In genomic region chr12:105980533-105980932, GRCh38 we compare ENCODE assay signal across 2 cellular contexts.
TF ChIP-seq lines count a peak whose summit lies in the region.

No MANE protein-coding gene starts in this region.

TF ChIP-seq in SK-N-SH treated with all-trans-retinoic acid at 6 μM for 48 hours, 23 proteins besides CTCF, POLR2A, EP300 and RAD21:
- no peak for TF ChIP-seq ZNF8 (CRISPR knock-in tag; IDR thresholded peaks at IDR 0.05)
- TF ChIP-seq, protein P1, sequence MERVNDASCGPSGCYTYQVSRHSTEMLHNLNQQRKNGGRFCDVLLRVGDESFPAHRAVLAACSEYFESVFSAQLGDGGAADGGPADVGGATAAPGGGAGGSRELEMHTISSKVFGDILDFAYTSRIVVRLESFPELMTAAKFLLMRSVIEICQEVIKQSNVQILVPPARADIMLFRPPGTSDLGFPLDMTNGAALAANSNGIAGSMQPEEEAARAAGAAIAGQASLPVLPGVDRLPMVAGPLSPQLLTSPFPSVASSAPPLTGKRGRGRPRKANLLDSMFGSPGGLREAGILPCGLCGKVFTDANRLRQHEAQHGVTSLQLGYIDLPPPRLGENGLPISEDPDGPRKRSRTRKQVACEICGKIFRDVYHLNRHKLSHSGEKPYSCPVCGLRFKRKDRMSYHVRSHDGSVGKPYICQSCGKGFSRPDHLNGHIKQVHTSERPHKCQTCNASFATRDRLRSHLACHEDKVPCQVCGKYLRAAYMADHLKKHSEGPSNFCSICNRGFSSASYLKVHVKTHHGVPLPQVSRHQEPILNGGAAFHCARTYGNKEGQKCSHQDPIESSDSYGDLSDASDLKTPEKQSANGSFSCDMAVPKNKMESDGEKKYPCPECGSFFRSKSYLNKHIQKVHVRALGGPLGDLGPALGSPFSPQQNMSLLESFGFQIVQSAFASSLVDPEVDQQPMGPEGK (CRISPR knock-in tag; IDR thresholded peaks at IDR 0.05; ENCODE audit: borderline replicate concordance) = no peak
- no peak for TF ChIP-seq ARNTL (CRISPR knock-in tag; IDR thresholded peaks at IDR 0.05; ENCODE audit: borderline replicate concordance, low read depth)
- TF ChIP-seq CREB5 (CRISPR knock-in tag; IDR thresholded peaks at IDR 0.05; ENCODE audit: low read depth) = no peak
- TF ChIP-seq ZFP30 (CRISPR knock-in tag; IDR thresholded peaks at IDR 0.05) = no peak
- TF ChIP-seq ZFP3 (CRISPR knock-in tag; IDR thresholded peaks at IDR 0.05) = no peak
- no peak for TF ChIP-seq OSR1 (CRISPR knock-in tag; IDR thresholded peaks at IDR 0.05)
- TF ChIP-seq, protein P2, sequence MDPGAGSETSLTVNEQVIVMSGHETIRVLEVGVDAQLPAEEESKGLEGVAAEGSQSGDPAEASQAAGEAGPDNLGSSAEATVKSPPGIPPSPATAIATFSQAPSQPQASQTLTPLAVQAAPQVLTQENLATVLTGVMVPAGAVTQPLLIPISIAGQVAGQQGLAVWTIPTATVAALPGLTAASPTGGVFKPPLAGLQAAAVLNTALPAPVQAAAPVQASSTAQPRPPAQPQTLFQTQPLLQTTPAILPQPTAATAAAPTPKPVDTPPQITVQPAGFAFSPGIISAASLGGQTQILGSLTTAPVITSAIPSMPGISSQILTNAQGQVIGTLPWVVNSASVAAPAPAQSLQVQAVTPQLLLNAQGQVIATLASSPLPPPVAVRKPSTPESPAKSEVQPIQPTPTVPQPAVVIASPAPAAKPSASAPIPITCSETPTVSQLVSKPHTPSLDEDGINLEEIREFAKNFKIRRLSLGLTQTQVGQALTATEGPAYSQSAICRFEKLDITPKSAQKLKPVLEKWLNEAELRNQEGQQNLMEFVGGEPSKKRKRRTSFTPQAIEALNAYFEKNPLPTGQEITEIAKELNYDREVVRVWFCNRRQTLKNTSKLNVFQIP (CRISPR knock-in tag; IDR thresholded peaks at IDR 0.05; ENCODE audit: borderline replicate concordance, low read depth) = no peak
- TF ChIP-seq ESRRG (CRISPR knock-in tag; IDR thresholded peaks at IDR 0.05) = no peak
- TF ChIP-seq CSRNP3 (CRISPR knock-in tag; IDR thresholded peaks at IDR 0.05) = no peak
- TF ChIP-seq GLIS3 (CRISPR knock-in tag; IDR thresholded peaks at IDR 0.05) = no peak

TF ChIP-seq in SK-N-SH, 30 proteins besides CTCF, POLR2A, EP300 and RAD21:
- TF ChIP-seq, protein P3, sequence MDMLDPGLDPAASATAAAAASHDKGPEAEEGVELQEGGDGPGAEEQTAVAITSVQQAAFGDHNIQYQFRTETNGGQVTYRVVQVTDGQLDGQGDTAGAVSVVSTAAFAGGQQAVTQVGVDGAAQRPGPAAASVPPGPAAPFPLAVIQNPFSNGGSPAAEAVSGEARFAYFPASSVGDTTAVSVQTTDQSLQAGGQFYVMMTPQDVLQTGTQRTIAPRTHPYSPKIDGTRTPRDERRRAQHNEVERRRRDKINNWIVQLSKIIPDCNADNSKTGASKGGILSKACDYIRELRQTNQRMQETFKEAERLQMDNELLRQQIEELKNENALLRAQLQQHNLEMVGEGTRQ (IDR thresholded peaks at IDR 0.05; ENCODE audit: borderline replicate concordance, low read depth, low read length) = no peak
- no peak for TF ChIP-seq POLR2AphosphoS5 (IDR thresholded peaks at IDR 0.05; ENCODE audit: low read depth, low read length)
- no peak for TF ChIP-seq TCF12 (IDR thresholded peaks at IDR 0.05)
- TF ChIP-seq MEF2A (IDR thresholded peaks at IDR 0.05; ENCODE audit: borderline replicate concordance, low read depth) = no peak
- TF ChIP-seq RFX5 (IDR thresholded peaks at IDR 0.05; ENCODE audit: low read length) = no peak
- TF ChIP-seq EZH2phosphoT487 (IDR thresholded peaks at IDR 0.05; ENCODE audit: borderline replicate concordance, low read depth) = no peak
- no peak for TF ChIP-seq PBX3 (IDR thresholded peaks at IDR 0.05)
- TF ChIP-seq REST (IDR thresholded peaks at IDR 0.05; ENCODE audit: low read depth, low read length) = no peak
- TF ChIP-seq FOSL2 (IDR thresholded peaks at IDR 0.05; ENCODE audit: borderline replicate concordance, low read depth) = no peak
- no peak for TF ChIP-seq SMC3 (IDR thresholded peaks at IDR 0.05; ENCODE audit: low read depth, low read length)
- TF ChIP-seq ELF1 (IDR thresholded peaks at IDR 0.05) = no peak
